Comparison of ENCODE assay signal across 19 cellular contexts in the genomic region with DNA sequence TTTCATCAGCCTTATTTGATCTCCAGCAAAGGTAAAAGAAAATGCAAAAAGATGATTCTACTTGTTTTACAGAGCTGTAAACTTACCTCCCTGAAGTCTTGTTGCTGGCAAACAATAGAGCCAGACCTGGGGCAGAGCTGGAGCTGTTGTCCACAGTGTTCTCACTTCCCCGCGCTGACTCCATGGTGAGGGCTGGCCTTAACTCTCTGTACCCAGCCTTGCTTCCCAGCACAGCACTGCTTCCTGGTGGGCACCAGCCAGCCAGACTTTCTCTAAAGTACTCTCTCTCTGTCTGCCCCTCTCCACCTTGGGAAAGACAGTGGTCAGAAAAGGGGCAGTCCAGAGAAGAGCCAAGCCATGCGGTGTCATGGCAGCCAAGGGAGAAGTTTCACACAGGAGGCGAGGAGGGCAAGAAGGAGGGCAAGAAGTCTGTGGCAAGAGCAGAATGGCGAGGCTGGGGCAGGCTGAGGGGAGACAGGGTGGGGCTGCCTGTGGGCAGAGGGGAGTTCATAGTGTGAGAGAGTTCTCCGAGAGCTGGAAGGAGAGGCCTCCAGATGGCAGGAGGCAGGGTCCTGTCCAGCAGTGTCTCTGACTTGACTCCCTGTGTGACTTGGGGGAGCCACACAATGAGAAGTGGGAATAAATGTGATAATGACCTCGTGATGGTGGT. TPM values are rescaled to one million over a fixed set of nuclear protein-coding genes. Genes with fewer than 3 reads are reported as not detected.
A peak's percentile ranks its signal among the peaks of the same experiment; 100 is the strongest.
DNase-seq lines count a peak whose midpoint lies in the region; ATAC-seq and TF ChIP-seq lines count a peak whose summit lies in the region.
"Had no signal": no experiment of that assay in that cellular context is flagged by ENCODE, and none has a peak within 500 bp of the region (broad histone marks: within the 10 kb centered on the region; RNA-seq: fewer than 3 reads in every experiment).

No MANE protein-coding gene starts in this region.

- peak overlapping the region; percentile 97 for H3K27ac Mint-ChIP-seq in T-helper 1 cell treated with Interleukin-12 subunit alpha and Interleukin-12 subunit beta and Interleukin-4 antibody, amounts not matched to agents 30 μg/mL and 1 μg/mL, for 36 hours
- H3K27ac Mint-ChIP-seq in activated naive CD8-positive, alpha-beta T cell treated with anti-CD3 and anti-CD28 coated beads, Interleukin-2, amount 10 ng/mL, durations not matched to agents 7 days and 5 days, result peak overlapping the region; percentile 88
- no peak overlapping the region for H3K27ac Mint-ChIP-seq in osteocyte (ENCODE audit: unreplicated experiment)
- H3K27ac Mint-ChIP-seq: HFFc6, progenitor cell of endocrine pancreas had no signal

- intact Hi-C loops in Right ventricle myocardium superior (cut with DNase I), result no loop called here

- H3K4me3 Mint-ChIP-seq in T-helper 1 cell treated with Interleukin-12 subunit alpha and Interleukin-12 subunit beta and Interleukin-4 antibody, amounts not matched to agents 30 μg/mL and 1 μg/mL, for 36 hours, result peak overlapping the region; percentile 85
- H3K4me3 Mint-ChIP-seq in activated naive CD8-positive, alpha-beta T cell treated with anti-CD3 and anti-CD28 coated beads, Interleukin-2, amount 10 ng/mL, durations not matched to agents 7 days and 5 days, result peak overlapping the region; percentile 96
- H3K4me3 Mint-ChIP-seq in osteocyte (ENCODE audit: unreplicated experiment), result no peak overlapping the region
- H3K4me3 Mint-ChIP-seq: HFFc6 had no signal

- H3K4me1 Mint-ChIP-seq in T-helper 1 cell treated with Interleukin-12 subunit alpha and Interleukin-12 subunit beta and Interleukin-4 antibody, amounts not matched to agents 30 μg/mL and 1 μg/mL, for 36 hours (ENCODE audit: low read depth), result peaks cover 81% of the 10 kb centered on the region
- H3K4me1 Mint-ChIP-seq in activated naive CD8-positive, alpha-beta T cell treated with anti-CD3 and anti-CD28 coated beads, Interleukin-2, amount 10 ng/mL, durations not matched to agents 7 days and 5 days, result peaks cover 77% of the 10 kb centered on the region
- peaks cover 67% of the 10 kb centered on the region for H3K4me1 Mint-ChIP-seq in osteocyte (ENCODE audit: unreplicated experiment)

- no peak for ATAC-seq in activated naive CD8-positive, alpha-beta T cell treated with anti-CD3 and anti-CD28 coated beads, Interleukin-2, amount 10 ng/mL, durations not matched to agents 7 days and 5 days (ENCODE audit: low read depth)
- ATAC-seq in Right ventricle myocardium superior (ENCODE audit: poor library complexity), result no peak
- ATAC-seq in HG02938 (IDR thresholded peaks at IDR 0.05; ENCODE audit: unreplicated experiment), result no peak
- ATAC-seq: left cardiac atrium had no signal

- peaks cover 77% of the 10 kb centered on the region for H3K36me3 Mint-ChIP-seq in T-helper 1 cell treated with Interleukin-12 subunit alpha and Interleukin-12 subunit beta and Interleukin-4 antibody, amounts not matched to agents 30 μg/mL and 1 μg/mL, for 36 hours (ENCODE audit: low read depth)
- H3K36me3 Mint-ChIP-seq in activated naive CD8-positive, alpha-beta T cell treated with anti-CD3 and anti-CD28 coated beads, Interleukin-2, amount 10 ng/mL, durations not matched to agents 7 days and 5 days, result peaks cover 76% of the 10 kb centered on the region
- H3K36me3 Mint-ChIP-seq in osteocyte (ENCODE audit: unreplicated experiment), result no peaks in the 10 kb centered on the region

- H3K27me3 Mint-ChIP-seq in T-helper 1 cell treated with Interleukin-12 subunit alpha and Interleukin-12 subunit beta and Interleukin-4 antibody, amounts not matched to agents 30 μg/mL and 1 μg/mL, for 36 hours (ENCODE audit: low read depth), result no peaks in the 10 kb centered on the region
- H3K27me3 Mint-ChIP-seq in activated naive CD8-positive, alpha-beta T cell treated with anti-CD3 and anti-CD28 coated beads, Interleukin-2, amount 10 ng/mL, durations not matched to agents 7 days and 5 days, result no peaks in the 10 kb centered on the region
- no peaks in the 10 kb centered on the region for H3K27me3 Mint-ChIP-seq in osteocyte (ENCODE audit: unreplicated experiment)
- H3K27me3 Mint-ChIP-seq: progenitor cell of endocrine pancreas had no signal

- peaks cover 61% of the 10 kb centered on the region for H3K36me3 ChIP-seq in KOPT-K1 (ENCODE audit: insufficient read depth, low read length)
- H3K36me3 ChIP-seq: suprapubic skin had no signal

- POLR2A ChIA-PET in activated naive CD8-positive, alpha-beta T cell treated with anti-CD3 and anti-CD28 coated beads, Interleukin-2, amount 10 ng/mL, durations not matched to agents 7 days and 5 days (lab: Charles Lee), result interaction anchor here (1.5 to 11.7 kb wide), 6 partner anchors 5 to 32 kb away, joined by 6 to 297 read pairs (median 106); a partner anchor contains a TSS

- TF ChIP-seq CTCF in osteocyte (IDR thresholded peaks at IDR 0.05), result no peak

- no peak for DNase-seq in T-helper 1 cell
- DNase-seq in activated naive CD8-positive, alpha-beta T cell treated with anti-CD3 and anti-CD28 coated beads, Interleukin-2, amount 10 ng/mL, durations not matched to agents 7 days and 5 days, result no peak
- DNase-seq in osteocyte (ENCODE audit: extremely low spot score, unreplicated experiment), result peak; percentile 60
- DNase-seq in Right ventricle myocardium superior, result no peak
- no peak for DNase-seq in NCI-H345 treated with DMSO at 0.1 percent for 48 hours (lab: John Stamatoyannopoulos, UW; ENCODE audit: unreplicated experiment)
- DNase-seq: 8988T; dermis blood vessel endothelial cell; HFFc6; Karpas-422; left cardiac atrium; NCI-H1694; NCI-H510A; stimulated activated CD4-positive, alpha-beta T cell treated with anti-CD3 and anti-CD28 coated beads, Interleukin-12 subunit alpha, Interleukin-12 subunit beta, amount 100 ng/mL, for 4 hours had no signal

- H3K27ac ChIP-seq in KOPT-K1 (ENCODE audit: low read depth, low read length, poor library complexity, severe bottlenecking), result peak overlapping the region; percentile 100
- H3K27ac ChIP-seq: hepatocyte, suprapubic skin had no signal

- H3K9me3 ChIP-seq in KOPT-K1 (ENCODE audit: insufficient read depth, low read length, poor library complexity, severe bottlenecking), result no peaks in the 10 kb centered on the region
- H3K9me3 ChIP-seq: suprapubic skin had no signal

- H3K9me3 Mint-ChIP-seq in T-helper 1 cell treated with Interleukin-12 subunit alpha and Interleukin-12 subunit beta and Interleukin-4 antibody, amounts not matched to agents 30 μg/mL and 1 μg/mL, for 36 hours, result no peaks in the 10 kb centered on the region
- H3K9me3 Mint-ChIP-seq in activated naive CD8-positive, alpha-beta T cell treated with anti-CD3 and anti-CD28 coated beads, Interleukin-2, amount 10 ng/mL, durations not matched to agents 7 days and 5 days, result no peaks in the 10 kb centered on the region
- no peaks in the 10 kb centered on the region for H3K9me3 Mint-ChIP-seq in osteocyte (ENCODE audit: unreplicated experiment)
- H3K9me3 Mint-ChIP-seq: HFFc6 had no signal

RNA-seq across cellular contexts. Expression of a gene that starts 9.3 kb away (rescaled TPM):
- 1,000 to 10,000 TPM; 1,124 to 1,144 TPM for total RNA-seq in activated naive CD8-positive, alpha-beta T cell treated with anti-CD3 and anti-CD28 coated beads, Interleukin-2, amount 10 ng/mL, durations not matched to agents 7 days and 5 days
- total RNA-seq in osteocyte (136 and 157 TPM in 2 replicates), Right ventricle myocardium superior (36.2 TPM)
